ENCODE assay signal across 1 cellular context in genomic region chr11:46075168-46075567, GRCh38.
TF ChIP-seq lines count a peak whose summit lies in the region.

No MANE protein-coding gene starts in this region.

TF ChIP-seq in SK-N-SH treated with all-trans-retinoic acid at 6 μM for 48 hours, 23 proteins besides CTCF, POLR2A, EP300 and RAD21 (continued from another document):
- no peak for TF ChIP-seq CSRNP3 (CRISPR knock-in tag; IDR thresholded peaks at IDR 0.05)
